Comparison of ENCODE assay signal across 29 cellular contexts in the genomic region with DNA sequence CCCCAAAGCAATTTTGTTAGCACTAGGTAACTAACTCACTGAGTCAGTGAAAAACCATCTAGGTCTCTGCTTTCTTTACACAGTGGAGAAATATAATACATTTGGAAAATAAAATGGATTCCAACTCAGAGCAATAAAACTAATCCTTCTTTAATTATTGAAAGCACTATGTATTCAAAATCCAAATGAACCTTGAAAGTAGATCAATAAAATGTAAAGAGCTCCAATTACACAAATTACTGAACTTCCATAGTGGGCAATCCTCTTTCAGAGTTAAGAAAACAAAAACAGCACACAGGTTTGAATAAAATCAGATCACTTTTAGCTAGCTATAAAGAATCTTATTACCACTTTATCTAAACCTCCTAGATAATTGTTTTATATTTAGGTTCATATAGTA.
"Had no signal": no experiment of that assay in that cellular context is flagged by ENCODE, and none has a peak within 500 bp of the region (broad histone marks: within the 10 kb centered on the region; RNA-seq: fewer than 3 reads in every experiment).

No MANE protein-coding gene starts in this region.

- ATAC-seq: activated CD4-positive, alpha-beta T cell treated with anti-CD3 and anti-CD28 coated beads for 36 hours; activated CD4-positive, CD25-positive, alpha-beta regulatory T cell treated with anti-CD3 and anti-CD28 coated beads, Interleukin-2, amount 50 U/mL, for 24 hours; activated naive CD8-positive, alpha-beta T cell treated with anti-CD3 and anti-CD28 coated beads, Interleukin-2, amount 50 U/mL, for 24 hours; activated T-cell treated with anti-CD3 and anti-CD28 coated beads, Interleukin-2, amount 50 U/mL, for 4 hours; Right ventricle myocardium inferior had no signal

- H3K9me3 ChIP-seq: MG63 had no signal

- H3K27ac ChIP-seq: PC-9, RWPE1 had no signal

- H3K27me3 ChIP-seq: MG63 had no signal

- H3K4me3 ChIP-seq: MG63, PC-9 had no signal

- H3K4me2 ChIP-seq: PC-9 had no signal

- H2AFZ ChIP-seq: PC-9 had no signal

- DNase-seq: activated CD4-positive, alpha-beta T cell treated with anti-CD3 and anti-CD28 coated beads for 36 hours; activated CD4-positive, alpha-beta T cell treated with anti-CD3 and anti-CD28 coated beads, Interleukin-2, amount 10 ng/mL, durations not matched to agents 7 days and 5 days; activated CD4-positive, alpha-beta T cell treated with anti-CD3 and anti-CD28 coated beads, Interleukin-2, amount 50 U/mL, for 48 hours; activated CD8-positive, alpha-beta memory T cell treated with anti-CD3 and anti-CD28 coated beads, Interleukin-2, amount 50 U/mL, for 4 hours; activated gamma-delta T cell treated with Interleukin-2 at 50 U/mL for 16 hours; activated naive CD4-positive, alpha-beta T cell treated with anti-CD3 and anti-CD28 coated beads, Interleukin-2, amount 10 ng/mL, durations not matched to agents 7 days and 5 days; activated naive CD8-positive, alpha-beta T cell treated with anti-CD3 and anti-CD28 coated beads, Interleukin-2, amount 50 U/mL, for 24 hours; activated T-cell treated with anti-CD3 and anti-CD28 coated beads for 4 hours; activated T-cell treated with anti-CD3 and anti-CD28 coated beads, Interleukin-2, amount 50 U/mL, for 4 hours; anterior cingulate cortex; caudate nucleus; cerebellar nuclear complex; cortex of kidney; Kasumi-1; KG1; MG63; NCI-H1048; NCI-H1105 treated with DMSO at 0.1 percent for 48 hours; NCI-H1694 treated with DMSO at 0.1 percent for 48 hours; NCI-H2029; NCI-H2107; NCI-H226; NCI-H524 treated with DMSO at 0.1 percent for 48 hours; NCI-H82; PC-9; SIG-M5 had no signal

- H3K36me3 ChIP-seq: MG63 had no signal
